Comparison of ENCODE assay signal across 10 cellular contexts in the genomic region with DNA sequence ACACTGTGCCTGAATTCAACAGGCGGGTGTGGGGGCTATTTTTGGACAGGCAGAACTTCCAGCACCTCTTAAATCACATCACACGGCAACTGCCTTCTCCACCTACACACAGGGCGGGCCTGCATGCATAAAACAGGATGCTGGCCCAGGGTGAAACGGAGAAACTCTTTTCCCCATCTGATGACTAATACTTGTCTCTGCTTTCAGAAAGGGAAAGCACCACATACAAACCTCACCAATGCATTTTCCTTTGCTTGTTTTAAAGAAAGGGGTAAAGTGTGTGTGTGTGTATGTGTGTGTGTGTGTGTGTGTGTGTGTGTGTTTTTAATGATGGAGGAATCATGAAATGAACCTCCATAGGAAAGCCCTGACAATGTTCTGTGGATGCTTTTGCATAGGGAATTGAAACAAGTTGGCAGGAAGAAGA. TPM values are rescaled to one million over a fixed set of nuclear protein-coding genes. Genes with fewer than 3 reads are reported as not detected.
DNase-seq lines count a peak whose midpoint lies in the region; ATAC-seq and TF ChIP-seq lines count a peak whose summit lies in the region.
"Had no signal": no experiment of that assay in that cellular context is flagged by ENCODE, and none has a peak within 500 bp of the region (broad histone marks: within the 10 kb centered on the region; RNA-seq: fewer than 3 reads in every experiment).

No MANE protein-coding gene starts in this region.

- H3K4me3 ChIP-seq in mesenchymal stem cell (ENCODE audit: insufficient read depth in 1 of 2, low read depth in 1 of 2, low read length in 2 of 2), result peak overlapping the region in 1 of 2 experiments; percentile 63
- no peak overlapping the region for H3K4me3 ChIP-seq in CD8-positive, alpha-beta T cell (ENCODE audit: low read depth, low read length)

- peak; percentile 1 for DNase-seq in DMS53 (lab: John Stamatoyannopoulos, UW)
- no peak for DNase-seq in DMS53 treated with DMSO at 0.1 percent for 48 hours (lab: John Stamatoyannopoulos, UW; ENCODE audit: unreplicated experiment)
- DNase-seq in SW480 (ENCODE audit: low spot score), result peak; percentile 20
- peak; percentile 10 for DNase-seq in mesenchymal stem cell
- no peak for DNase-seq in SIG-M5 treated with dmso at 0.1 percent for 504 hours (lab: John Stamatoyannopoulos, UW; ENCODE audit: unreplicated experiment)
- DNase-seq in NCI-H748 treated with DMSO at 0.1 percent for 48 hours (lab: John Stamatoyannopoulos, UW), result no peak
- DNase-seq in CD8-positive, alpha-beta T cell, result no peak

- H2AFZ ChIP-seq in mesenchymal stem cell (ENCODE audit: low read depth, low read length), result no peak overlapping the region

- 19% methylated on average over 2 of the region's 4 CpGs for WGBS in mesenchymal stem cell

- no peak overlapping the region for H2BK15ac ChIP-seq in mesenchymal stem cell (ENCODE audit: low read depth, poor library complexity, severe bottlenecking)

- H3K4me1 ChIP-seq in mesenchymal stem cell (ENCODE audit: control insufficient read depth, insufficient read depth, low read depth, low read length), result peaks cover 3% of the 10 kb centered on the region
- H3K4me1 ChIP-seq in CD8-positive, alpha-beta T cell (ENCODE audit: insufficient read depth, low read length), result no peaks in the 10 kb centered on the region

- no peak for TF ChIP-seq CTCF in CD8-positive, alpha-beta T cell (IDR thresholded peaks at IDR 0.05)

- H3K27ac Mint-ChIP-seq in CD8-positive, alpha-beta T cell, result no peak overlapping the region
- H3K27ac Mint-ChIP-seq: T-helper 1 cell treated with Interleukin-12 subunit alpha and Interleukin-12 subunit beta and Interleukin-4 antibody, amounts not matched to agents 30 μg/mL and 1 μg/mL, for 36 hours had no signal

- H3K27me3 Mint-ChIP-seq in CD8-positive, alpha-beta T cell (ENCODE audit: low read depth), result peaks cover 13% of the 10 kb centered on the region

- no peak overlapping the region for H3K4me3 Mint-ChIP-seq in CD8-positive, alpha-beta T cell
- H3K4me3 Mint-ChIP-seq: T-helper 1 cell treated with Interleukin-12 subunit alpha and Interleukin-12 subunit beta and Interleukin-4 antibody, amounts not matched to agents 30 μg/mL and 1 μg/mL, for 36 hours had no signal

- H4K8ac ChIP-seq in mesenchymal stem cell (ENCODE audit: low read length), result no peak overlapping the region

- no peaks in the 10 kb centered on the region for H3K9me3 ChIP-seq in mesenchymal stem cell (ENCODE audit: control insufficient read depth, low read length)
- H3K9me3 ChIP-seq in CD8-positive, alpha-beta T cell (ENCODE audit: low read length), result no peaks in the 10 kb centered on the region

- peak; percentile 100 for ATAC-seq in HG02678 (IDR thresholded peaks at IDR 0.05; ENCODE audit: unreplicated experiment)
- ATAC-seq in CD8-positive, alpha-beta T cell, result no peak

- no peak overlapping the region for H4K91ac ChIP-seq in mesenchymal stem cell (ENCODE audit: low read length)

- H3K23ac ChIP-seq in mesenchymal stem cell (ENCODE audit: low read length in 2 of 2), result no peak overlapping the region

- no peaks in the 10 kb centered on the region for H3K27me3 ChIP-seq in mesenchymal stem cell (ENCODE audit: control insufficient read depth in 1 of 2, insufficient read depth in 1 of 2, low read length in 2 of 2)
- no peaks in the 10 kb centered on the region for H3K27me3 ChIP-seq in CD8-positive, alpha-beta T cell (ENCODE audit: insufficient read depth, low read length)

- no peaks in the 10 kb centered on the region for H3K79me1 ChIP-seq in mesenchymal stem cell (replicated peaks; ENCODE audit: low read length, poor library complexity, severe bottlenecking)

- peak overlapping the region; percentile 46 for H3K9ac ChIP-seq in mesenchymal stem cell (ENCODE audit: low read length)

- CTCF ChIA-PET in CD8-positive, alpha-beta T cell (lab: Charles Lee), result no interaction called here

- no peak overlapping the region for H3K27ac ChIP-seq in mesenchymal stem cell (ENCODE audit: low read length, poor library complexity, severe bottlenecking)
- H3K27ac ChIP-seq in CD8-positive, alpha-beta T cell (ENCODE audit: low read depth, low read length), result no peak overlapping the region
- H3K27ac ChIP-seq: 22Rv1 had no signal

- no peak overlapping the region for H2BK5ac ChIP-seq in mesenchymal stem cell (ENCODE audit: low read depth, low read length, poor library complexity, severe bottlenecking)

- H3K9me3 Mint-ChIP-seq in CD8-positive, alpha-beta T cell, result no peaks in the 10 kb centered on the region
- H3K9me3 Mint-ChIP-seq: T-helper 1 cell treated with Interleukin-12 subunit alpha and Interleukin-12 subunit beta and Interleukin-4 antibody, amounts not matched to agents 30 μg/mL and 1 μg/mL, for 36 hours had no signal

- H3K4me1 Mint-ChIP-seq in CD8-positive, alpha-beta T cell (ENCODE audit: low read depth), result no peaks in the 10 kb centered on the region

- POLR2A ChIA-PET in CD8-positive, alpha-beta T cell (lab: Charles Lee), result no interaction called here

- H2AK5ac ChIP-seq in mesenchymal stem cell (ENCODE audit: low read length, severe bottlenecking), result no peak overlapping the region

- no peak overlapping the region for H3K4me2 ChIP-seq in mesenchymal stem cell (ENCODE audit: low read length, poor library complexity, severe bottlenecking)

- H3K14ac ChIP-seq in mesenchymal stem cell (ENCODE audit: low read length in 2 of 2), result no peak overlapping the region

- H3K36me3 ChIP-seq in mesenchymal stem cell (ENCODE audit: control insufficient read depth in 1 of 2, insufficient read depth in 2 of 2, low read depth in 1 of 2, low read length in 2 of 2), result no peaks in the 10 kb centered on the region
- no peaks in the 10 kb centered on the region for H3K36me3 ChIP-seq in CD8-positive, alpha-beta T cell (ENCODE audit: insufficient read depth, low read length)

- intact Hi-C loops in CD8-positive, alpha-beta T cell (cut with DNase I, micrococcal nuclease), result no loop called here

- no peaks in the 10 kb centered on the region for H3K36me3 Mint-ChIP-seq in CD8-positive, alpha-beta T cell

- no peak overlapping the region for H3K18ac ChIP-seq in mesenchymal stem cell (ENCODE audit: low read depth in 1 of 2, low read length in 2 of 2)

- H2BK12ac ChIP-seq in mesenchymal stem cell (ENCODE audit: low read length in 2 of 2), result no peak overlapping the region

- H2BK120ac ChIP-seq in mesenchymal stem cell (ENCODE audit: low read depth, low read length), result no peak overlapping the region

- H3K4ac ChIP-seq in mesenchymal stem cell (ENCODE audit: low read depth in 1 of 2, low read length in 2 of 2), result no peak overlapping the region

RNA-seq across cellular contexts. Expression of a gene that starts 48.5 kb away (rescaled TPM):
- polyA plus RNA-seq in mesenchymal stem cell (2013, experiment 1 of 2), result 0.18 TPM
- under 0.01 TPM for polyA plus RNA-seq in mesenchymal stem cell (2013, experiment 2 of 2)
- not detected for total RNA-seq in CD8-positive, alpha-beta T cell

Comparison
In these comparisons a context has a peak if more than half of its experiments do, and no peak if none do; other contexts are left out.
1. DNase-seq: peak in DMS53 (single experiment), SW480 (single experiment) and mesenchymal stem cell (single experiment); none in DMS53 treated with DMSO at 0.1 percent for 48 hours (single experiment), SIG-M5 treated with dmso at 0.1 percent for 504 hours (single experiment), NCI-H748 treated with DMSO at 0.1 percent for 48 hours (single experiment) and CD8-positive, alpha-beta T cell (0 of 7).